26 cellular contexts compared by ENCODE assay signal in genomic region chr9:126999315-127000068, GRCh38.
DNase-seq lines count a peak whose midpoint lies in the region; ATAC-seq, FAIRE-seq and TF ChIP-seq lines count a peak whose summit lies in the region.
"Had no signal": no experiment of that assay in that cellular context is flagged by ENCODE, and none has a peak within 500 bp of the region (broad histone marks: within the 10 kb centered on the region; RNA-seq: fewer than 3 reads in every experiment).

No MANE protein-coding gene starts in this region.

- H3K4me1 ChIP-seq in MM.1S (ENCODE audit: low read length) = peaks cover 25% of the 10 kb centered on the region

- peak; percentile 47 for FAIRE-seq in GM18507 (lab: Jason Lieb, UNC)
- peak; percentile 69 for FAIRE-seq in GM19239 (lab: Jason Lieb, UNC)
- FAIRE-seq: GM12892, H1, RCC 7860 had no signal

- no peaks in the 10 kb centered on the region for H3K27me3 ChIP-seq in MM.1S (replicated peaks; ENCODE audit: insufficient read depth, low read length)

- H3K27me3 Mint-ChIP-seq in memory B cell = no peaks in the 10 kb centered on the region

- peak overlapping the region; percentile 42 for H3K4me2 ChIP-seq in MM.1S (ENCODE audit: low read depth, low read length)

- peaks cover 4% of the 10 kb centered on the region for H3K36me3 Mint-ChIP-seq in memory B cell
- H3K36me3 Mint-ChIP-seq: CD4-positive, alpha-beta memory T cell had no signal

- H3K27ac ChIP-seq in MM.1S (ENCODE audit: low read length) = peak overlapping the region; percentile 32; the same call in 1 of the 2 replicates
- H3K27ac ChIP-seq: SK-N-MC had no signal

- no peak for TF ChIP-seq CTCF in MM.1S (IDR thresholded peaks at IDR 0.05; ENCODE audit: low read length)

- H3K9ac ChIP-seq in MM.1S (ENCODE audit: low read length) = no peak overlapping the region

- ATAC-seq in memory B cell (ENCODE audit: low read depth) = no peak
- no peak for ATAC-seq in GM21786 (IDR thresholded peaks at IDR 0.05; ENCODE audit: unreplicated experiment)
- ATAC-seq in GM18870 (IDR thresholded peaks at IDR 0.05; ENCODE audit: unreplicated experiment) = no peak

- no peak for DNase-seq in GM18507 (ENCODE audit: extremely low spot score, insufficient read length, low read depth)
- DNase-seq in GM19239 (ENCODE audit: insufficient read length, low spot score) = no peak
- peak; percentile 52 for DNase-seq in MM.1S
- no peak for DNase-seq in memory B cell (ENCODE audit: low spot score in 2 of 2)
- DNase-seq in amygdala (lab: John Stamatoyannopoulos, UW) = no peak
- DNase-seq: C1 segment of cervical spinal cord; CD4-positive, alpha-beta memory T cell; COR-L47; EL; GDM1; HCEC 1CT; IMR-90; KG1; NCI-H1092; NCI-H1417 treated with DMSO at 0.1 percent for 48 hours; NCI-H1694 treated with DMSO at 0.1 percent for 48 hours; NCI-H2171 treated with DMSO at 0.1 percent for 48 hours; NCI-H524; NCI-H748 treated with DMSO at 0.1 percent for 48 hours; SIG-M5 had no signal

- H4K20me1 ChIP-seq in MM.1S (ENCODE audit: insufficient read depth, low read length) = no peaks in the 10 kb centered on the region

- H3K27ac Mint-ChIP-seq in memory B cell = no peak overlapping the region

- no peaks in the 10 kb centered on the region for H3K36me3 ChIP-seq in MM.1S (replicated peaks; ENCODE audit: insufficient read depth, low read length)

- no peak overlapping the region for H2AFZ ChIP-seq in MM.1S (ENCODE audit: low read length)

- peak overlapping the region; percentile 0 for H3K4me3 Mint-ChIP-seq in memory B cell
- H3K4me3 Mint-ChIP-seq: CD4-positive, alpha-beta memory T cell had no signal

- H3K79me2 ChIP-seq in MM.1S (ENCODE audit: low read length) = no peaks in the 10 kb centered on the region

- H3K4me1 Mint-ChIP-seq in memory B cell = peaks cover 4% of the 10 kb centered on the region

- no peaks in the 10 kb centered on the region for H3K9me2 ChIP-seq in MM.1S (replicated peaks; ENCODE audit: insufficient read depth, low read length)

- H3K9me3 Mint-ChIP-seq in memory B cell = no peaks in the 10 kb centered on the region

- H3K4me3 ChIP-seq in MM.1S (ENCODE audit: low read length) = no peak overlapping the region; the same call in 1 of the 2 replicates
- H3K4me3 ChIP-seq: SK-N-MC had no signal

- peaks cover 21% of the 10 kb centered on the region for H3F3A ChIP-seq in MM.1S (ENCODE audit: insufficient read depth, low read length)

- no peaks in the 10 kb centered on the region for H3K9me3 ChIP-seq in MM.1S (replicated peaks; ENCODE audit: insufficient read depth, low read length)
